In genomic region chr10:67772894-67773511, GRCh38 we compare ENCODE assay signal across 8 cellular contexts.
DNase-seq lines count a peak whose midpoint lies in the region; ATAC-seq, FAIRE-seq and TF ChIP-seq lines count a peak whose summit lies in the region.

No MANE protein-coding gene starts in this region.

- no peak overlapping the region for H3K9ac ChIP-seq in kidney (ENCODE audit: low read length in 2 of 2)

- no peak for TF ChIP-seq CTCF in GM20000 (IDR thresholded peaks at IDR 0.05; ENCODE audit: extremely low read depth, missing control alignments)
- no peak for TF ChIP-seq CTCF in kidney (IDR thresholded peaks at IDR 0.05; ENCODE audit: borderline replicate concordance, extremely low read depth, insufficient read depth)

- ATAC-seq in HG03442 (IDR thresholded peaks at IDR 0.05; ENCODE audit: unreplicated experiment): peak; percentile 95

- intact Hi-C loops in kidney (cut with DNase I): loop anchor here (10.0 kb wide), 1 partner anchor 78 kb away; the partner anchor contains the start of gene CTNNA3

- DNase-seq in GDM1 (lab: John Stamatoyannopoulos, UW) (peak; percentile 39), GM20000 (ENCODE audit: low spot score) (peak; percentile 64), astrocyte of the hippocampus (ENCODE audit: low read depth, low spot score) (peak; percentile 31), NCI-H2227 (lab: John Stamatoyannopoulos, UW; ENCODE audit: unreplicated experiment) (no peak), NCI-H748 treated with DMSO at 0.1 percent for 48 hours (lab: John Stamatoyannopoulos, UW) (no peak), kidney (no peak)
- no peak for DNase-seq in stimulated activated CD4-positive, alpha-beta T cell treated with anti-CD3 and anti-CD28 coated beads, Interleukin-2, amount 100 ng/mL, for 48 hours

- H3K27ac ChIP-seq in kidney (ENCODE audit: low read depth in 2 of 2, low read length in 2 of 2): no peak overlapping the region

- no peak for FAIRE-seq in kidney (lab: Jason Lieb, UNC)

- no peaks in the 10 kb centered on the region for H3K36me3 ChIP-seq in kidney (ENCODE audit: control insufficient read depth in 1 of 2, insufficient read depth in 2 of 2, low read length in 2 of 2)

- H3K4me3 ChIP-seq in kidney (ENCODE audit: low read length in 2 of 2): no peak overlapping the region

- no peaks in the 10 kb centered on the region for H3K4me1 ChIP-seq in kidney (ENCODE audit: control insufficient read depth in 1 of 2, insufficient read depth in 1 of 2, low read depth in 1 of 2, low read length in 2 of 2)

- H3K9me3 ChIP-seq in kidney (ENCODE audit: control insufficient read depth in 1 of 2, low read length in 2 of 2): no peaks in the 10 kb centered on the region

Comparison
In these comparisons a context has a peak if more than half of its experiments do, and no peak if none do; other contexts are left out.
1. DNase-seq: peak in GDM1 (single experiment), GM20000 (single experiment) and astrocyte of the hippocampus (single experiment); none in NCI-H2227 (single experiment), stimulated activated CD4-positive, alpha-beta T cell treated with anti-CD3 and anti-CD28 coated beads, Interleukin-2, amount 100 ng/mL, for 48 hours (0 of 2), NCI-H748 treated with DMSO at 0.1 percent for 48 hours (single experiment) and kidney (single experiment).